24 cellular contexts compared by ENCODE assay signal in genomic region chr2:23021311-23022120, GRCh38.
"Had no signal": no experiment of that assay in that cellular context is flagged by ENCODE, and none has a peak within 500 bp of the region (broad histone marks: within the 10 kb centered on the region; RNA-seq: fewer than 3 reads in every experiment).

No MANE protein-coding gene starts in this region.

- H3K9me3 Mint-ChIP-seq: naive thymus-derived CD8-positive, alpha-beta T cell; nephron progenitor cell had no signal

- H3K27ac ChIP-seq: heart left ventricle, ovary, psoas muscle, stomach, thyroid gland had no signal

- FAIRE-seq: frontal cortex, keratinocyte had no signal

- H3K4me3 Mint-ChIP-seq: effector memory CD8-positive, alpha-beta T cell; naive thymus-derived CD8-positive, alpha-beta T cell; nephron progenitor cell; stimulated activated effector memory CD8-positive, alpha-beta T cell treated with anti-CD3 and anti-CD28 coated beads, Interleukin-12 subunit alpha, Interleukin-12 subunit beta, amount 100 ng/mL, for 72 hours had no signal

- H3K27me3 ChIP-seq: ovary, stomach, thyroid gland had no signal

- H3K27me3 Mint-ChIP-seq: effector memory CD8-positive, alpha-beta T cell had no signal

- H3K4me1 Mint-ChIP-seq: naive thymus-derived CD8-positive, alpha-beta T cell; stimulated activated effector memory CD8-positive, alpha-beta T cell treated with anti-CD3 and anti-CD28 coated beads, Interleukin-12 subunit alpha, Interleukin-12 subunit beta, amount 100 ng/mL, for 72 hours had no signal

- H3K36me3 Mint-ChIP-seq: naive thymus-derived CD8-positive, alpha-beta T cell; stimulated activated effector memory CD8-positive, alpha-beta T cell treated with anti-CD3 and anti-CD28 coated beads, Interleukin-12 subunit alpha, Interleukin-12 subunit beta, amount 100 ng/mL, for 72 hours had no signal

- DNase-seq: cerebellar nuclear complex; cortex of kidney; effector memory CD8-positive, alpha-beta T cell; heart left ventricle; hypothalamus; mesenchymal stem cell; naive thymus-derived CD8-positive, alpha-beta T cell; nephron progenitor cell; occipital lobe; ovary; posterior cingulate gyrus; psoas muscle; retina; stimulated activated CD4-positive, alpha-beta T cell treated with anti-CD3 and anti-CD28 coated beads, Interleukin-2, amount 100 ng/mL, for 24 hours; stimulated activated CD4-positive, alpha-beta T cell treated with anti-CD3 and anti-CD28 coated beads, Interleukin-4, amount 100 ng/mL, for 24 hours; stimulated activated naive CD4-positive, alpha-beta T cell treated with Interleukin-2 at 50 U/mL for 16 hours; stomach; thyroid gland; trophoblast cell had no signal

- H3K4me1 ChIP-seq: heart left ventricle, psoas muscle, stomach, thyroid gland had no signal

- H3K27ac Mint-ChIP-seq: effector memory CD8-positive, alpha-beta T cell; naive thymus-derived CD8-positive, alpha-beta T cell; stimulated activated effector memory CD8-positive, alpha-beta T cell treated with anti-CD3 and anti-CD28 coated beads, Interleukin-12 subunit alpha, Interleukin-12 subunit beta, amount 100 ng/mL, for 72 hours had no signal

- ATAC-seq: effector memory CD8-positive, alpha-beta T cell; heart left ventricle; left lobe of liver; naive thymus-derived CD8-positive, alpha-beta T cell; psoas muscle; sciatic nerve; stimulated activated effector memory CD8-positive, alpha-beta T cell treated with anti-CD3 and anti-CD28 coated beads, Interleukin-12 subunit alpha, Interleukin-12 subunit beta, amount 100 ng/mL, for 72 hours had no signal

- H3K4me3 ChIP-seq: heart left ventricle, ovary, psoas muscle, stomach, thyroid gland had no signal

- H3K9me3 ChIP-seq: heart left ventricle, ovary, psoas muscle, stomach, thyroid gland had no signal

- H3K36me3 ChIP-seq: heart left ventricle, ovary, stomach, thyroid gland had no signal
